Comparison of ENCODE assay signal across 8 cellular contexts in genomic region chr3:17740703-17741102, GRCh38. TPM values are rescaled to one million over a fixed set of nuclear protein-coding genes. Genes with fewer than 3 reads are reported as not detected.
DNase-seq lines count a peak whose midpoint lies in the region; ATAC-seq, FAIRE-seq and TF ChIP-seq lines count a peak whose summit lies in the region.

No MANE protein-coding gene starts in this region.

- peak overlapping the region; percentile 5; the same call in 1 of the 2 replicates for H2AFZ ChIP-seq in GM12878 (ENCODE audit: control insufficient read depth, low read depth, low read length)

- H3K27ac Mint-ChIP-seq in activated naive CD4-positive, alpha-beta T cell treated with anti-CD3 and anti-CD28 coated beads for 36 hours: peak overlapping the region; percentile 71

- peak overlapping the region; percentile 78 for H3K4me2 ChIP-seq in GM12878 (ENCODE audit: control insufficient read depth, insufficient read depth)

- H3K9ac ChIP-seq in GM12878 (ENCODE audit: control insufficient read depth, insufficient read depth, low read length): peak overlapping the region; percentile 86

- RAD21 ChIA-PET in GM12878 (lab: Charles Lee; ENCODE audit: unreplicated experiment): no interaction called here

- H3K27ac ChIP-seq in GM12878 (ENCODE audit: control insufficient read depth, insufficient read depth) (peak overlapping the region; percentile 94), vagina (peak overlapping the region; percentile 95)

- H3K79me2 ChIP-seq in GM12878 (ENCODE audit: control insufficient read depth, insufficient read depth, low read length): peaks cover 65% of the 10 kb centered on the region

- peak overlapping the region; percentile 79 for H3K4me3 ChIP-seq in GM12878
- peak overlapping the region; percentile 81 to 99 for H3K4me3 ChIP-seq in vagina

- 0 out of 4 replicates have a peak, but pooled peaks of 1 of the 2 experiments have one; percentile 14 for TF ChIP-seq EP300 in GM12878 (IDR thresholded peaks at IDR 0.05; ENCODE audit: borderline replicate concordance in 1 of 2, control insufficient read depth in 1 of 2, low read depth in 2 of 2, low read length in 2 of 2)

- H3K4me1 Mint-ChIP-seq in activated naive CD4-positive, alpha-beta T cell treated with anti-CD3 and anti-CD28 coated beads for 36 hours (ENCODE audit: low read depth): peaks cover 42% of the 10 kb centered on the region

- no peaks in the 10 kb centered on the region for H4K20me1 ChIP-seq in GM12878 (ENCODE audit: control insufficient read depth, insufficient read depth)

- 0% methylated on average over 4 of the region's 4 CpGs for WGBS in GM12878 (ENCODE audit: insufficient coverage, insufficient replicate concordance, low lambda C conversion rate, missing lambda C conversion rate)

- no peak for DNase-seq in activated naive CD4-positive, alpha-beta T cell treated with anti-CD3 and anti-CD28 coated beads for 36 hours
- DNase-seq in activated naive CD4-positive, alpha-beta T cell treated with anti-CD3 and anti-CD28 coated beads, Interleukin-2, amount 50 U/mL, for 16 hours: no peak
- peak; percentile 39 for DNase-seq in NCI-H226
- no peak for DNase-seq in GM12878 (ENCODE audit: low read depth, low spot score)
- peak; percentile 14 to 68 for DNase-seq in lung microvascular endothelial cell (ENCODE audit: low read depth in 2 of 2)
- DNase-seq in vagina (ENCODE audit: extremely low spot score in 2 of 2): no peak
- DNase-seq in activated gamma-delta T cell (lab: John Stamatoyannopoulos, UW): no peak
- no peak for DNase-seq in HEK293T (ENCODE audit: extremely low spot score)

- no TSS peak for BruUV-seq in GM12878 (replicated peaks; lab: Mats Ljungman, UMichigan)

- no peak for FAIRE-seq in GM12878 (lab: Jason Lieb, UNC)

- H3K4me3 Mint-ChIP-seq in activated naive CD4-positive, alpha-beta T cell treated with anti-CD3 and anti-CD28 coated beads for 36 hours: peak overlapping the region; percentile 92

- SMC1A ChIA-PET in GM12878 (lab: Charles Lee; ENCODE audit: uncharacterized antibody, unreplicated experiment): interaction anchor here (1.1 to 1.2 kb wide), 2 partner anchors 14 to 96 kb away, joined by 3 read pairs; no protein-coding TSS in a partner anchor

- H3K4me1 ChIP-seq in GM12878 (ENCODE audit: control insufficient read depth, insufficient read depth, low read length) (peaks cover 7% of the 10 kb centered on the region; the same call in 1 of the 2 replicates), vagina (peaks cover 36% of the 10 kb centered on the region)

- peaks cover 10% of the 10 kb centered on the region for H3K36me3 Mint-ChIP-seq in activated naive CD4-positive, alpha-beta T cell treated with anti-CD3 and anti-CD28 coated beads for 36 hours (ENCODE audit: low read depth)

- H3K9me3 ChIP-seq in GM12878 (replicated peaks; ENCODE audit: control insufficient read depth, insufficient read depth, low read length): no peaks in the 10 kb centered on the region; the same call in 2 of the 3 replicates
- no peaks in the 10 kb centered on the region for H3K9me3 ChIP-seq in vagina

- H3K9me3 Mint-ChIP-seq in activated naive CD4-positive, alpha-beta T cell treated with anti-CD3 and anti-CD28 coated beads for 36 hours: no peaks in the 10 kb centered on the region

- ATAC-seq in GM12878: peak; percentile 5

- TF ChIP-seq POLR2A in GM12878 (IDR thresholded peaks at IDR 0.05; ENCODE audit: low read depth, low read length) (no peak), vagina (IDR thresholded peaks at IDR 0.05) (no peak)

- no peak for TF ChIP-seq RAD21 in GM12878 (IDR thresholded peaks at IDR 0.05; ENCODE audit: insufficient read depth, low read depth, low read length)

- no peak for TF ChIP-seq CTCF in GM12878 (IDR thresholded peaks at IDR 0.05 in 2 of 3, conservative IDR thresholded peaks at IDR 0.05 in 1 of 3; ENCODE audit: control insufficient read depth in 2 of 3, extremely low read depth in 1 of 3, insufficient read depth in 1 of 3, low read depth in 3 of 3, low read length in 3 of 3)
- no peak for TF ChIP-seq CTCF in vagina (IDR thresholded peaks at IDR 0.05)

- intact Hi-C loops in activated naive CD4-positive, alpha-beta T cell treated with anti-CD3 and anti-CD28 coated beads for 36 hours (cut with micrococcal nuclease): loop anchor here (5.0 to 10.0 kb wide), 9 partner anchors 64 to 1146 kb away; partner anchors contain the start of gene PLCL2
- intact Hi-C loops in GM12878 (cut with micrococcal nuclease; ENCODE audit: unreplicated experiment): loop anchor here (2.0 to 10.0 kb wide), 5 partner anchors 100 to 1368 kb away; partner anchors contain the start of gene RFTN1
- intact Hi-C loops in vagina (cut with DNase I): no loop called here

- H3K36me3 ChIP-seq in GM12878 (ENCODE audit: control insufficient read depth in 2 of 2, insufficient read depth in 2 of 2, low read length in 1 of 2) (peaks cover 0 to 4% of the 10 kb centered on the region in 2 experiments; a peak in 1 of 4 replicates), vagina (no peaks in the 10 kb centered on the region)

- in situ Hi-C loops in GM12878 (cut with MboI): loop anchor here (10.0 kb wide), 1 partner anchor 1226 kb away; the partner anchor contains the start of gene RFTN1

- H3K27me3 ChIP-seq in GM12878 (replicated peaks in 1 of 2; ENCODE audit: control insufficient read depth in 2 of 2, insufficient read depth in 2 of 2, low read length in 1 of 2): no peaks in the 10 kb centered on the region
- H3K27me3 ChIP-seq in vagina: no peaks in the 10 kb centered on the region

- no peaks in the 10 kb centered on the region for H3K27me3 Mint-ChIP-seq in activated naive CD4-positive, alpha-beta T cell treated with anti-CD3 and anti-CD28 coated beads for 36 hours (ENCODE audit: low read depth)

- CTCF ChIA-PET in activated naive CD4-positive, alpha-beta T cell treated with anti-CD3 and anti-CD28 coated beads for 36 hours (lab: Charles Lee): interaction anchor here (0.7 kb wide), 1 partner anchor 417 kb away, joined by 3 read pairs; no protein-coding TSS in a partner anchor
- CTCF ChIA-PET in GM12878 (lab: Yijun Ruan, JAX) (interaction anchor here (0.6 to 1.7 kb wide), 4 partner anchors 96 to 1944 kb away, joined by 3 to 6 read pairs (median 3); no protein-coding TSS in a partner anchor), HEK293T (lab: Yijun Ruan, JAX) (interaction anchor here (0.9 kb wide), 1 partner anchor 10 kb away, joined by 4 read pairs; no protein-coding TSS in a partner anchor)

- POLR2A ChIA-PET in GM12878 (lab: Charles Lee): interaction anchor here (0.9 to 1.7 kb wide), 3 partner anchors 8 to 101 kb away, joined by 3 to 4 read pairs (median 4); no protein-coding TSS in a partner anchor
- POLR2A ChIA-PET in HEK293T (lab: Yijun Ruan, JAX): interaction anchor here (1.0 to 2.9 kb wide), 2 partner anchors 8 to 10 kb away, joined by 4 to 16 read pairs; no protein-coding TSS in a partner anchor

TF ChIP-seq in GM12878, 131 proteins besides CTCF, POLR2A, EP300 and RAD21 (continues in another document):
- no peak for TF ChIP-seq TCF12 (IDR thresholded peaks at IDR 0.05; ENCODE audit: low read depth, low read length)
- TF ChIP-seq MEF2A (IDR thresholded peaks at IDR 0.05; ENCODE audit: insufficient read depth, low read depth, low read length): no peak
- peak; percentile 52 for TF ChIP-seq RAD51 (IDR thresholded peaks at IDR 0.05)
- TF ChIP-seq MYC (IDR thresholded peaks at IDR 0.05; ENCODE audit: insufficient read depth, insufficient read length, insufficient replicate concordance, low read length, severe bottlenecking): no peak

TF ChIP-seq in HEK293T, 16 proteins besides CTCF, POLR2A, EP300 and RAD21:
- TF ChIP-seq L3MBTL2 (conservative IDR thresholded peaks at IDR 0.05) (no peak), SP1 (IDR thresholded peaks at IDR 0.05) (no peak), ZNF384 (IDR thresholded peaks at IDR 0.05) (no peak)

RNA-seq across cellular contexts. Expression of gene TBC1D5, which starts 1.7 kb away (rescaled TPM):
- total RNA-seq in activated naive CD4-positive, alpha-beta T cell treated with anti-CD3 and anti-CD28 coated beads for 36 hours: 10 to 100 TPM; 54.4 to 57.2 TPM
- 210 and 223 TPM in 2 replicates for total RNA-seq in GM12878 (2013; cell fraction: nucleolus; rRNA removed)
- total RNA-seq in GM12878 (2014; rRNA removed): 52.6 and 58.6 TPM in 2 replicates
- 61.0 and 62.4 TPM in 2 replicates for total RNA-seq in GM12878 (2014; rRNA removed; fragmentation: Illumina TruSeq; extraction: Trizol)
- 46.7 and 48.9 TPM in 2 replicates for total RNA-seq in GM12878 (2021)
- 18.8 TPM for polyA plus RNA-seq in GM12878 (2011; ENCODE audit: low read depth)
- 50.0 and 56.7 TPM in 2 replicates for polyA plus RNA-seq in GM12878 (2011; rRNA removed)
- polyA plus RNA-seq in GM12878 (2011; cell fraction: cytosol; rRNA removed): 36.9 and 37.2 TPM in 2 replicates
- 33.2 and 33.3 TPM in 2 replicates for polyA plus RNA-seq in GM12878 (2011; cell fraction: nucleus; rRNA removed)
- 18.9 and 21.7 TPM in 2 replicates for polyA plus RNA-seq in GM12878 (2012)
- 43.7 and 57.6 TPM in 2 replicates for polyA plus RNA-seq in GM12878 (2014; fragmentation: Illumina TruSeq; extraction: Trizol)
- polyA plus RNA-seq in GM12878 (2014; fragmentation: Nextera tagmentation; extraction: Ambion mirVana): 1 to 10 TPM; 5.5 to 5.8 TPM
- polyA plus RNA-seq in GM12878 (2014; rRNA removed): 26.9 and 30.5 TPM in 2 replicates
- polyA plus RNA-seq in GM12878 (2016; fragmentation: Nextera tagmentation; extraction: Ambion mirVana): 10 to 100 TPM; 40.7 to 43.8 TPM
- polyA minus RNA-seq in GM12878 (2011; rRNA and poly(A)+ RNA removed): 95.1 and 112 TPM in 2 replicates
- 35.2 and 36.5 TPM in 2 replicates for polyA minus RNA-seq in GM12878 (2011; cell fraction: cytosol; rRNA and poly(A)+ RNA removed)
- 76.8 and 114 TPM in 2 replicates for polyA minus RNA-seq in GM12878 (2011; cell fraction: nucleus; rRNA and poly(A)+ RNA removed)
- total RNA-seq in lung microvascular endothelial cell: 51.2 and 75.8 TPM in 2 replicates
- total RNA-seq in vagina: 48.1 TPM

Comparison
In these comparisons a context has a peak if more than half of its experiments do, and no peak if none do; other contexts are left out.
1. DNase-seq: peak in NCI-H226 (single experiment) and lung microvascular endothelial cell (2 of 2); none in activated naive CD4-positive, alpha-beta T cell treated with anti-CD3 and anti-CD28 coated beads for 36 hours (single experiment), activated naive CD4-positive, alpha-beta T cell treated with anti-CD3 and anti-CD28 coated beads, Interleukin-2, amount 50 U/mL, for 16 hours (single experiment), GM12878 (single experiment), vagina (0 of 2), activated gamma-delta T cell (single experiment) and HEK293T (single experiment).